1 cellular context compared by ENCODE assay signal in the genomic region with DNA sequence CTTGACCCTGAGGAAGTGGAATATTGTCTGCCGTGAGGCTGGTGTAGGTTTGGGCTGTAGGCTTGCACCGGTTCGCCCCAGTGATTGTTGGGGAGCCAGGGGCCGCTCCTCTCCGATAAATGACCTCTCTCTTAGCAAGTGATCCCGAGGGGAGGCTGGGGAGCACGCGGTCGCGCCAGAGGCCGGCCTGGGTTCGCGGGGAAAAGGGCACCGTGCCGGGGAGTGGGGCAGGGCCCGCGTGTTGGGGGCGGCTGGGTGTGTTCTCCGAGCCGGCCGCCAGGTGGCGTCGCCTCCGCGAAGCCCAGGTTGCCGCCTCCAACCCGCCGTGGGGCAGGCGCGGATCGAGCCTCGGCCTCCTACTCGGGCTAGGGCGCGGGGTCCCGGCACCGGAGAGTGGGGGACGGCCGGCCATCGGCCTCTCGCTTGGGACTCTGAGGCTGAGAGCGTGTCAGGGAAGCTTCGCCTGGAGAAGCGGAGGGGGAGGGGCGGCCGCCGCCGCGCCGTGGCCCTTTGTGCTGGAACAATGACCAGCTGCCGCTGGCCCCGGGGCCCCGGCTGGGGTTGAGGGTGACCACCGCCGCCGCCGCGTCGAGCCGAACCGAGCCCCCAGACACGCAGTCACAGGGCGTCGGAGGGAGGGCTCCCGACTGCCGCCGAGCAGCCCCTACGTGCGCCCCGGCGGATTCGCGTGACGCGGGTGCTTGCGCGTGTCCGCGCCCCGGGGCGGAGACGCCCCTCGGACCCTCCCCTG.
TF ChIP-seq lines count a peak whose summit lies in the region.

No MANE protein-coding gene starts in this region.

TF ChIP-seq in HEK293, 187 proteins besides CTCF, POLR2A, EP300 and RAD21 (continued from another document):
- TF ChIP-seq ZBTB26 (tag by site-specific recombination; optimal IDR thresholded peaks at IDR 0.05) (peak; percentile 89), KLF10 (tag by site-specific recombination; IDR thresholded peaks at IDR 0.05) (peak; percentile 69), OSR2 (tag by site-specific recombination; IDR thresholded peaks at IDR 0.05) (no peak), ZNF335 (tag by site-specific recombination; conservative IDR thresholded peaks at IDR 0.05) (peak; percentile 18; the same call in 1 of the 2 replicates), YY1 (tag by site-specific recombination; IDR thresholded peaks at IDR 0.05) (peak; percentile 50; the same call in 1 of the 2 replicates), ZFHX2 (tag by site-specific recombination; conservative IDR thresholded peaks at IDR 0.05) (peak; percentile 69), KLF8 (tag by site-specific recombination; IDR thresholded peaks at IDR 0.05) (peak; percentile 83; the same call in 1 of the 2 replicates), INSM2 (tag by site-specific recombination; IDR thresholded peaks at IDR 0.05) (no peak), ZFP37 (tag by site-specific recombination; IDR thresholded peaks at IDR 0.05) (peak; percentile 71; the same call in 1 of the 2 replicates), FEZF1 (tag by site-specific recombination; IDR thresholded peaks at IDR 0.05) (no peak), SALL2 (tag by site-specific recombination; IDR thresholded peaks at IDR 0.05; ENCODE audit: borderline replicate concordance) (no peak), ZFP69B (tag by site-specific recombination; IDR thresholded peaks at IDR 0.05) (peak; percentile 66), MEIS1 (CRISPR knock-in tag; IDR thresholded peaks at IDR 0.05; ENCODE audit: borderline replicate concordance) (no peak), ZNF146 (tag by site-specific recombination; IDR thresholded peaks at IDR 0.05) (peak; percentile 3; the same call in 1 of the 2 replicates), ZNF366 (tag by site-specific recombination; conservative IDR thresholded peaks at IDR 0.05) (no peak), ZNF398 (tag by site-specific recombination; IDR thresholded peaks at IDR 0.05) (peak; percentile 62), YY2 (tag by site-specific recombination; IDR thresholded peaks at IDR 0.05) (0 out of 2 replicates have a peak, but pooled peaks have one; percentile 32), BCL11A (tag by site-specific recombination; IDR thresholded peaks at IDR 0.05; ENCODE audit: low read depth) (peak; percentile 79), ZNF645 (tag by site-specific recombination; IDR thresholded peaks at IDR 0.05) (no peak), ZNF223 (tag by site-specific recombination; IDR thresholded peaks at IDR 0.05) (peak; percentile 57; the same call in 1 of the 2 replicates), ZNF19 (tag by site-specific recombination; IDR thresholded peaks at IDR 0.05; ENCODE audit: low read depth) (no peak), ZNF239 (tag by site-specific recombination; IDR thresholded peaks at IDR 0.05) (0 out of 2 replicates have a peak, but pooled peaks have one; percentile 12), ZNF211 (tag by site-specific recombination; IDR thresholded peaks at IDR 0.05; ENCODE audit: low read depth) (no peak), ZBTB20 (tag by site-specific recombination; IDR thresholded peaks at IDR 0.05) (peak; percentile 96), ZNF843 (tag by site-specific recombination; IDR thresholded peaks at IDR 0.05) (peak; percentile 54; the same call in 1 of the 2 replicates), ZNF580 (tag by site-specific recombination; IDR thresholded peaks at IDR 0.05) (peak; percentile 64; the same call in 1 of the 2 replicates), ZNF10 (tag by site-specific recombination; IDR thresholded peaks at IDR 0.05) (peak; percentile 43; the same call in 1 of the 2 replicates), KLF16 (tag by site-specific recombination; IDR thresholded peaks at IDR 0.05) (peak; percentile 74; the same call in 1 of the 2 replicates), GFI1B (tag by site-specific recombination; IDR thresholded peaks at IDR 0.05) (no peak), ZNF324 (tag by site-specific recombination; IDR thresholded peaks at IDR 0.05) (peak; percentile 18; the same call in 1 of the 2 replicates), ZNF76 (tag by site-specific recombination; IDR thresholded peaks at IDR 0.05; ENCODE audit: borderline replicate concordance, low read depth) (peak; percentile 24; the same call in 1 of the 2 replicates), ZNF629 (tag by site-specific recombination; IDR thresholded peaks at IDR 0.05) (peak; percentile 24; the same call in 1 of the 2 replicates), ZNF24 (tag by site-specific recombination; IDR thresholded peaks at IDR 0.05) (0 out of 2 replicates have a peak, but pooled peaks have one; percentile 19), ZXDB (tag by site-specific recombination; IDR thresholded peaks at IDR 0.05) (peak; percentile 60)
- TF ChIP-seq, protein P1, sequence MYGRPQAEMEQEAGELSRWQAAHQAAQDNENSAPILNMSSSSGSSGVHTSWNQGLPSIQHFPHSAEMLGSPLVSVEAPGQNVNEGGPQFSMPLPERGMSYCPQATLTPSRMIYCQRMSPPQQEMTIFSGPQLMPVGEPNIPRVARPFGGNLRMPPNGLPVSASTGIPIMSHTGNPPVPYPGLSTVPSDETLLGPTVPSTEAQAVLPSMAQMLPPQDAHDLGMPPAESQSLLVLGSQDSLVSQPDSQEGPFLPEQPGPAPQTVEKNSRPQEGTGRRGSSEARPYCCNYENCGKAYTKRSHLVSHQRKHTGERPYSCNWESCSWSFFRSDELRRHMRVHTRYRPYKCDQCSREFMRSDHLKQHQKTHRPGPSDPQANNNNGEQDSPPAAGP (tag by site-specific recombination; IDR thresholded peaks at IDR 0.05), result peak; percentile 87
- TF ChIP-seq, protein P2, sequence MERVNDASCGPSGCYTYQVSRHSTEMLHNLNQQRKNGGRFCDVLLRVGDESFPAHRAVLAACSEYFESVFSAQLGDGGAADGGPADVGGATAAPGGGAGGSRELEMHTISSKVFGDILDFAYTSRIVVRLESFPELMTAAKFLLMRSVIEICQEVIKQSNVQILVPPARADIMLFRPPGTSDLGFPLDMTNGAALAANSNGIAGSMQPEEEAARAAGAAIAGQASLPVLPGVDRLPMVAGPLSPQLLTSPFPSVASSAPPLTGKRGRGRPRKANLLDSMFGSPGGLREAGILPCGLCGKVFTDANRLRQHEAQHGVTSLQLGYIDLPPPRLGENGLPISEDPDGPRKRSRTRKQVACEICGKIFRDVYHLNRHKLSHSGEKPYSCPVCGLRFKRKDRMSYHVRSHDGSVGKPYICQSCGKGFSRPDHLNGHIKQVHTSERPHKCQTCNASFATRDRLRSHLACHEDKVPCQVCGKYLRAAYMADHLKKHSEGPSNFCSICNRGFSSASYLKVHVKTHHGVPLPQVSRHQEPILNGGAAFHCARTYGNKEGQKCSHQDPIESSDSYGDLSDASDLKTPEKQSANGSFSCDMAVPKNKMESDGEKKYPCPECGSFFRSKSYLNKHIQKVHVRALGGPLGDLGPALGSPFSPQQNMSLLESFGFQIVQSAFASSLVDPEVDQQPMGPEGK (tag by site-specific recombination; IDR thresholded peaks at IDR 0.05), result peak; percentile 85
- TF ChIP-seq, protein P3, sequence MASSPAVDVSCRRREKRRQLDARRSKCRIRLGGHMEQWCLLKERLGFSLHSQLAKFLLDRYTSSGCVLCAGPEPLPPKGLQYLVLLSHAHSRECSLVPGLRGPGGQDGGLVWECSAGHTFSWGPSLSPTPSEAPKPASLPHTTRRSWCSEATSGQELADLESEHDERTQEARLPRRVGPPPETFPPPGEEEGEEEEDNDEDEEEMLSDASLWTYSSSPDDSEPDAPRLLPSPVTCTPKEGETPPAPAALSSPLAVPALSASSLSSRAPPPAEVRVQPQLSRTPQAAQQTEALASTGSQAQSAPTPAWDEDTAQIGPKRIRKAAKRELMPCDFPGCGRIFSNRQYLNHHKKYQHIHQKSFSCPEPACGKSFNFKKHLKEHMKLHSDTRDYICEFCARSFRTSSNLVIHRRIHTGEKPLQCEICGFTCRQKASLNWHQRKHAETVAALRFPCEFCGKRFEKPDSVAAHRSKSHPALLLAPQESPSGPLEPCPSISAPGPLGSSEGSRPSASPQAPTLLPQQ (tag by site-specific recombination; IDR thresholded peaks at IDR 0.05), result peak; percentile 68
TF ChIP-seq in HEK293: peak in this region for 64.
